Comparison of ENCODE assay signal across 8 cellular contexts in the genomic region with DNA sequence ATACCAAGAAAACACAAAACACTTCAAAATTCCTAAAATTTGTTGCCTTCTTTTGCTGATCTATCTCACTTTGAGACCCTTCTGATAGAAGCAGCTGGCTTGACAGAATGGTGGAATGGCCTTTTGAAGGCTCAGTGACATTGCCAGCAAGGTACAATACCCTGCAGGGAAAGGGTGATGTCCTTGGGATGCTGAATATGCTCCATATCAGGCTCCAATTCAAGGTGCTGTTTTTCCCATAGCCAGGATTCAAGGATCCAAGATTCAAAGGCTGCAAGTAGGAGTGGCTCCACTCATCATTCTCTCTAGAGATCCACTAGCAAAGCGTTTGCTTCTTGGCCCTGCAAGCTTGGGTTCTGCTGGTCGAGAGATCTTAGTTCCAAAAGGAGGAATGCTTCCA.
"Had no signal": no experiment of that assay in that cellular context is flagged by ENCODE, and none has a peak within 500 bp of the region (broad histone marks: within the 10 kb centered on the region; RNA-seq: fewer than 3 reads in every experiment).

No MANE protein-coding gene starts in this region.

- FAIRE-seq: HTR-8/SVneo, K562 had no signal

- H3K4me3 ChIP-seq: GM23248, K562 had no signal

- H2AFZ ChIP-seq: GM23248 had no signal

- DNase-seq: GM23248, GOT3, H7, HCEC 1CT, IMR-90, KG1 had no signal

- H3K27ac ChIP-seq: GM23248 had no signal

- H3K9ac ChIP-seq: GM23248 had no signal

- ATAC-seq: K562 had no signal
